Comparison of ENCODE assay signal across 8 cellular contexts in the genomic region with DNA sequence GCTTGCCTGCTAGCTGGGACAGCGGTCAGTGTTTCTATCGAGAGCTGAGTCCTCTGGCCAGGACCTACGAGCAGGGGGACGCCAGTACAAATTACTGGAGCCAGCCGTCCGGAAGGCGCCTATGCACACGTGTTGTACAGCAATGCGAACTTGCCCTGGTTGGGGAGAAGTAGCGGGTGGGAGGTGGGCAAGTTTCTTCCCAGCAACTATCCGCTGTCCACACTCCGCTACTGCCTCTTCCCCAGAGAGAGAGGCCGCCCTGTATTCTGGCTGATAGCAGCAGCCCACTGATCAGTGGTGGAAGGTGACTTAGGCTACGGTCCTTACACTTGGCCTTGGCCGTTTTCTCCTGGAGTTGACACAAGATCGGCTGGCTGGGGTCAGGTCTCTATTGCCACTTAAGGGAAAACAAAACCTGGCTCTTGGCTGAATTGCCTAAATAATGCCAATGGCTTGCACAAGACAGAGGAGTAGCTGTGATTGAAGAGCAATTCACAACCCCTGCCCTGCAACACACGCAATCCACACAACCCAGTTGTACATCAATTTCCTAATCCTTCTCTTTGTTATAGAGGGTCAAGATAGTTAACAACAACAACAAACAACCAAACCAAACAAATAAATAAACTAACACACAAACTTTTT. TPM values are rescaled to one million over a fixed set of nuclear protein-coding genes. Genes with fewer than 3 reads are reported as not detected.
DNase-seq lines count a peak whose midpoint lies in the region; ATAC-seq and TF ChIP-seq lines count a peak whose summit lies in the region.

No MANE protein-coding gene starts in this region.

- peak overlapping the region; percentile 50 for H3K4me3 Mint-ChIP-seq in Calu3 (ENCODE audit: low read depth, unreplicated experiment)
- peak overlapping the region; percentile 70 for H3K4me3 Mint-ChIP-seq in osteocyte (ENCODE audit: unreplicated experiment)

- no peaks in the 10 kb centered on the region for H3F3A ChIP-seq in PC-3 (ENCODE audit: low read length, unreplicated experiment)

- ATAC-seq in PC-3: no peak
- ATAC-seq in GM21786 (IDR thresholded peaks at IDR 0.05; ENCODE audit: unreplicated experiment): no peak
- no peak for ATAC-seq in HG03175 (IDR thresholded peaks at IDR 0.05; ENCODE audit: unreplicated experiment)
- no peak for ATAC-seq in left colon

- CTCF ChIA-PET in Calu3 (lab: Charles Lee) (interaction anchor here (0.5 to 1.8 kb wide), 5 partner anchors 9 to 1998 kb away, joined by 3 to 8 read pairs (median 4); a partner anchor contains a TSS), PC-3 (lab: Charles Lee) (interaction anchor here (2.1 kb wide), 1 partner anchor 115 kb away, joined by 17 read pairs; no protein-coding TSS in a partner anchor)

- H2AFZ ChIP-seq in PC-3 (ENCODE audit: low read length): peak overlapping the region; percentile 96

- H3K4me2 ChIP-seq in PC-3 (ENCODE audit: low read length): peak overlapping the region; percentile 90

- POLR2A ChIA-PET in PC-3 (lab: Charles Lee; ENCODE audit: unreplicated experiment): no interaction called here

- H3K4me1 Mint-ChIP-seq in Calu3 (ENCODE audit: low read depth, unreplicated experiment): peaks cover 7% of the 10 kb centered on the region
- H3K4me1 Mint-ChIP-seq in osteocyte (ENCODE audit: unreplicated experiment): peaks cover 12% of the 10 kb centered on the region

- H4K20me1 ChIP-seq in PC-3 (ENCODE audit: low read length): no peaks in the 10 kb centered on the region

- intact Hi-C loops in Calu3 (cut with micrococcal nuclease; ENCODE audit: unreplicated experiment): no loop called here
- intact Hi-C loops in PC-3 (cut with micrococcal nuclease): no loop called here
- intact Hi-C loops in left colon (cut with DNase I, micrococcal nuclease): no loop called here

- peak overlapping the region; percentile 80; the same call in 1 of the 2 replicates for H3K9ac ChIP-seq in PC-3 (ENCODE audit: low read length)

- H3K4me3 ChIP-seq in PC-3 (ENCODE audit: low read length): peak overlapping the region; percentile 70; the same call in 1 of the 2 replicates

- H3K27me3 Mint-ChIP-seq in Calu3 (ENCODE audit: unreplicated experiment) (no peaks in the 10 kb centered on the region), osteocyte (ENCODE audit: unreplicated experiment) (no peaks in the 10 kb centered on the region)

- no peak overlapping the region for H3K27ac Mint-ChIP-seq in Calu3 (ENCODE audit: unreplicated experiment)
- peak overlapping the region; percentile 73 for H3K27ac Mint-ChIP-seq in osteocyte (ENCODE audit: unreplicated experiment)

- no peak overlapping the region for H3K27ac ChIP-seq in PC-3 (ENCODE audit: low read length)

- H3K9me3 ChIP-seq in PC-3 (ENCODE audit: low read length): no peaks in the 10 kb centered on the region

- BruUV-seq in Calu3 (replicated peaks; lab: Mats Ljungman, UMichigan): no TSS peak
- BruUV-seq in PC-3 (replicated peaks; lab: Mats Ljungman, UMichigan): no TSS peak

- no peak for TF ChIP-seq CTCF in Calu3 (IDR thresholded peaks at IDR 0.05; ENCODE audit: unreplicated experiment)
- no peak for TF ChIP-seq CTCF in PC-3 (conservative IDR thresholded peaks at IDR 0.05; ENCODE audit: low read depth, low read length)
- no peak for TF ChIP-seq CTCF in osteocyte (IDR thresholded peaks at IDR 0.05)

- H3K79me2 ChIP-seq in PC-3 (ENCODE audit: low read length): no peaks in the 10 kb centered on the region

- DNase-seq in Calu3: no peak
- DNase-seq in PC-3: no peak
- peak; percentile 18 for DNase-seq in fibroblast of gingiva (ENCODE audit: low read depth)
- no peak for DNase-seq in osteocyte (ENCODE audit: extremely low spot score, unreplicated experiment)
- DNase-seq in stimulated activated CD4-positive, alpha-beta T cell treated with anti-CD3 and anti-CD28 coated beads, Interleukin-1b, Interleukin-23, amount 100 ng/mL, for 48 hours: no peak
- DNase-seq in left colon: no peak

- H3K9me3 Mint-ChIP-seq in Calu3 (ENCODE audit: low read depth, unreplicated experiment): no peaks in the 10 kb centered on the region
- H3K9me3 Mint-ChIP-seq in osteocyte (ENCODE audit: unreplicated experiment): no peaks in the 10 kb centered on the region

- H3K27me3 ChIP-seq in PC-3 (ENCODE audit: low read length): no peaks in the 10 kb centered on the region

- H3K36me3 Mint-ChIP-seq in Calu3 (ENCODE audit: insufficient read depth, unreplicated experiment) (no peaks in the 10 kb centered on the region), osteocyte (ENCODE audit: unreplicated experiment) (no peaks in the 10 kb centered on the region)

- H3K36me3 ChIP-seq in PC-3 (ENCODE audit: low read depth, low read length): no peaks in the 10 kb centered on the region

- peaks cover 5% of the 10 kb centered on the region; the same call in 1 of the 2 replicates for H3K4me1 ChIP-seq in PC-3 (ENCODE audit: insufficient read depth, low read length)

- H3K9me2 ChIP-seq in PC-3 (replicated peaks; ENCODE audit: low read length): no peaks in the 10 kb centered on the region

RNA-seq across cellular contexts. Expression of a gene that starts 12.8 kb away (rescaled TPM):
- total RNA-seq in Calu3 (2022): 1.2 and 1.9 TPM in 2 replicates
- 2.4 and 4.3 TPM in 2 replicates for total RNA-seq in PC-3 (2014; rRNA removed)
- 4.2 and 4.6 TPM in 2 replicates for total RNA-seq in osteocyte
- under 1 TPM; 0.24 to 0.81 TPM for total RNA-seq in left colon
